Comparison of ENCODE assay signal across 20 cellular contexts in genomic region chr17:78613423-78613822, GRCh38. TPM values are rescaled to one million over a fixed set of nuclear protein-coding genes. Genes with fewer than 3 reads are reported as not detected.
"Had no signal": no experiment of that assay in that cellular context is flagged by ENCODE, and none has a peak within 500 bp of the region (broad histone marks: within the 10 kb centered on the region; RNA-seq: fewer than 3 reads in every experiment).

No MANE protein-coding gene starts in this region.

- DNase-seq: activated B cell treated with CpG ODN at 0.5 μM for 24 hours; activated CD4-positive, alpha-beta T cell treated with anti-CD3 and anti-CD28 coated beads, Interleukin-2, amount 10 ng/mL, durations not matched to agents 24 days and 14 days; activated CD8-positive, alpha-beta memory T cell treated with anti-CD3 and anti-CD28 coated beads, Interleukin-2, amount 50 U/mL, for 4 hours; activated CD8-positive, alpha-beta T cell treated with anti-CD3 and anti-CD28 coated beads, Interleukin-2, amount 10 ng/mL, durations not matched to agents 7 days and 5 days; activated gamma-delta T cell; activated T-cell treated with anti-CD3 and anti-CD28 coated beads, Interleukin-2, amount 50 U/mL, for 48 hours; amniotic stem cell; central memory CD4-positive, alpha-beta T cell; colonic mucosa; pancreas; stimulated activated CD4-positive, alpha-beta T cell treated with anti-CD3 and anti-CD28 coated beads, Interleukin-15, amount 100 ng/mL, for 24 hours; stimulated activated CD4-positive, alpha-beta T cell treated with anti-CD3 and anti-CD28 coated beads, Interleukin-4, amount 100 ng/mL, for 24 hours; stimulated activated naive CD4-positive, alpha-beta T cell; T-helper 17 cell; tibial artery had no signal

- H3K4me3 ChIP-seq: body of pancreas, colonic mucosa, pancreas, tibial artery had no signal

- H3K27ac ChIP-seq: body of pancreas, colonic mucosa, pancreas, tibial artery had no signal

- FAIRE-seq: endometrium, keratinocyte, pancreas had no signal

- H3K36me3 ChIP-seq: colonic mucosa, pancreas, tibial artery had no signal

- ATAC-seq: activated CD8-positive, alpha-beta T cell treated with anti-CD3 and anti-CD28 coated beads, Interleukin-2, amount 10 ng/mL, durations not matched to agents 7 days and 5 days; activated naive CD4-positive, alpha-beta T cell treated with anti-CD3 and anti-CD28 coated beads, Interleukin-2, amount 50 U/mL, for 72 hours; body of pancreas; left lobe of liver; pancreas; T-helper 17 cell had no signal

- H3K9me3 ChIP-seq: body of pancreas, colonic mucosa, pancreas, tibial artery had no signal

- H3K27me3 ChIP-seq: body of pancreas, colonic mucosa, pancreas, tibial artery had no signal

- H3K4me1 ChIP-seq: body of pancreas, colonic mucosa, pancreas had no signal

RNA-seq across cellular contexts. Expression of gene DNAH17, which starts 36.2 kb away (rescaled TPM):
- total RNA-seq: body of pancreas, left lobe of liver had no signal
